In genomic region chr3:66407281-66408218, GRCh38 we compare ENCODE assay signal across 8 cellular contexts.
A peak's percentile ranks its signal among the peaks of the same experiment; 100 is the strongest.
DNase-seq lines count a peak whose midpoint lies in the region; ATAC-seq, FAIRE-seq and TF ChIP-seq lines count a peak whose summit lies in the region.

No MANE protein-coding gene starts in this region.

- TF ChIP-seq CTCF in D721Med (IDR thresholded peaks at IDR 0.05; ENCODE audit: insufficient read depth, missing control alignments): peak; percentile 75
- peak; percentile 89 for TF ChIP-seq CTCF in colonic mucosa (IDR thresholded peaks at IDR 0.05)
- TF ChIP-seq CTCF in lung (IDR thresholded peaks at IDR 0.05; ENCODE audit: control extremely low read depth, extremely low read depth): peak; percentile 62

- no peaks in the 10 kb centered on the region for H3K27me3 Mint-ChIP-seq in activated CD4-positive, alpha-beta T cell treated with anti-CD3 and anti-CD28 coated beads, Interleukin-2, amount 10 ng/mL, durations not matched to agents 24 days and 14 days

- intact Hi-C loops in activated CD4-positive, alpha-beta T cell treated with anti-CD3 and anti-CD28 coated beads, Interleukin-2, amount 10 ng/mL, durations not matched to agents 24 days and 14 days (cut with micrococcal nuclease): loop anchor here (1.0 to 5.0 kb wide), 3 partner anchors 60 to 409 kb away; no protein-coding TSS in a partner anchor
- intact Hi-C loops in colonic mucosa (cut with DNase I): loop anchor here (5.0 to 10.0 kb wide), 2 partner anchors 87 to 410 kb away; no protein-coding TSS in a partner anchor

- no peaks in the 10 kb centered on the region for H3K9me3 Mint-ChIP-seq in activated CD4-positive, alpha-beta T cell treated with anti-CD3 and anti-CD28 coated beads, Interleukin-2, amount 10 ng/mL, durations not matched to agents 24 days and 14 days

- H3K27ac Mint-ChIP-seq in activated CD4-positive, alpha-beta T cell treated with anti-CD3 and anti-CD28 coated beads, Interleukin-2, amount 10 ng/mL, durations not matched to agents 24 days and 14 days: peak overlapping the region; percentile 60

- peaks cover 6% of the 10 kb centered on the region for H3K4me1 ChIP-seq in colonic mucosa
- H3K4me1 ChIP-seq in lung (ENCODE audit: control insufficient read depth in 2 of 2, insufficient read depth in 2 of 2, low read length in 2 of 2): no peaks in the 10 kb centered on the region

- H3K36me3 Mint-ChIP-seq in activated CD4-positive, alpha-beta T cell treated with anti-CD3 and anti-CD28 coated beads, Interleukin-2, amount 10 ng/mL, durations not matched to agents 24 days and 14 days (ENCODE audit: low read depth): peaks cover 46% of the 10 kb centered on the region

- no peak overlapping the region for H3K9ac ChIP-seq in colonic mucosa (ENCODE audit: low read depth in 2 of 2, low read length in 2 of 2)

- H3K27me3 ChIP-seq in colonic mucosa: no peaks in the 10 kb centered on the region
- H3K27me3 ChIP-seq in lung (ENCODE audit: control insufficient read depth, insufficient read depth): no peaks in the 10 kb centered on the region

- no peaks in the 10 kb centered on the region for H3K9me3 ChIP-seq in colonic mucosa
- no peaks in the 10 kb centered on the region for H3K9me3 ChIP-seq in lung (ENCODE audit: control insufficient read depth in 2 of 2, insufficient read depth in 1 of 2, low read length in 1 of 2)

- DNase-seq in D721Med (ENCODE audit: insufficient read length, low spot score) (peak; percentile 94), HuH-7.5 (ENCODE audit: low spot score) (peak; percentile 72), colonic mucosa (peak; percentile 85), lung (ENCODE audit: low spot score) (peak; percentile 65), cerebellar nuclear complex (lab: John Stamatoyannopoulos, UW) (no peak)
- peak; percentile 93 for DNase-seq in activated CD4-positive, alpha-beta T cell treated with anti-CD3 and anti-CD28 coated beads, Interleukin-2, amount 10 ng/mL, durations not matched to agents 24 days and 14 days
- peak; percentile 29 to 51 for DNase-seq in stimulated activated CD8-positive, alpha-beta memory T cell treated with anti-CD3 and anti-CD28 coated beads, Interleukin-15, amount 100 ng/mL, for 4 hours (ENCODE audit: low read depth in 2 of 2)

- H3K4me1 Mint-ChIP-seq in activated CD4-positive, alpha-beta T cell treated with anti-CD3 and anti-CD28 coated beads, Interleukin-2, amount 10 ng/mL, durations not matched to agents 24 days and 14 days: peaks cover 7% of the 10 kb centered on the region

- H3K4me3 Mint-ChIP-seq in activated CD4-positive, alpha-beta T cell treated with anti-CD3 and anti-CD28 coated beads, Interleukin-2, amount 10 ng/mL, durations not matched to agents 24 days and 14 days: no peak overlapping the region

- WGBS in lung, 2 donors: 74 to 76% methylated on average over 23 of the region's 23 CpGs

- no peak overlapping the region for H3K27ac ChIP-seq in colonic mucosa
- H3K27ac ChIP-seq in lung (ENCODE audit: low read depth in 1 of 2, low read length in 1 of 2): no peak overlapping the region

- peak; percentile 32 for FAIRE-seq in D721Med (lab: Jason Lieb, UNC)

- ATAC-seq in GM19467 (IDR thresholded peaks at IDR 0.05; ENCODE audit: unreplicated experiment) (peak; percentile 83), lung (ENCODE audit: insufficient read depth, low FRiP score) (peak; percentile 61)

- no peaks in the 10 kb centered on the region for H3K36me3 ChIP-seq in colonic mucosa
- peaks cover 4 to 49% of the 10 kb centered on the region in 2 donors for H3K36me3 ChIP-seq in lung (ENCODE audit: control insufficient read depth in 2 of 2, insufficient read depth in 2 of 2, low read length in 2 of 2)

- H3K4me3 ChIP-seq in colonic mucosa (no peak overlapping the region), lung (no peak overlapping the region)

Comparison
In these comparisons a context has a peak if more than half of its experiments do, and no peak if none do; other contexts are left out.
1. DNase-seq: peak in D721Med (single experiment), HuH-7.5 (single experiment), activated CD4-positive, alpha-beta T cell treated with anti-CD3 and anti-CD28 coated beads, Interleukin-2, amount 10 ng/mL, durations not matched to agents 24 days and 14 days (single experiment), colonic mucosa (single experiment), lung (single experiment) and stimulated activated CD8-positive, alpha-beta memory T cell treated with anti-CD3 and anti-CD28 coated beads, Interleukin-15, amount 100 ng/mL, for 4 hours (2 of 2); none in cerebellar nuclear complex (0 of 2).
2. Peak in every context shown above with its lines, with median percentiles within 50 percentile points of each other: CTCF ChIP-seq.